32 cellular contexts compared by ENCODE assay signal in genomic region chr6:7691021-7691420, GRCh38. TPM values are rescaled to one million over a fixed set of nuclear protein-coding genes. Genes with fewer than 3 reads are reported as not detected.
"Had no signal": no experiment of that assay in that cellular context is flagged by ENCODE, and none has a peak within 500 bp of the region (broad histone marks: within the 10 kb centered on the region; RNA-seq: fewer than 3 reads in every experiment).

No MANE protein-coding gene starts in this region.

- H3K9me3 ChIP-seq: ascending aorta, heart left ventricle, left ventricle myocardium inferior, ovary, prostate gland, thoracic aorta, uterus had no signal

- H3K36me3 Mint-ChIP-seq: activated naive CD4-positive, alpha-beta T cell treated with anti-CD3 and anti-CD28 coated beads, Interleukin-2, amount 10 ng/mL, durations not matched to agents 7 days and 5 days; activated naive CD8-positive, alpha-beta T cell treated with anti-CD3 and anti-CD28 coated beads, Interleukin-2, amount 10 ng/mL, durations not matched to agents 7 days and 5 days; naive B cell; stimulated activated effector memory CD8-positive, alpha-beta T cell treated with anti-CD3 and anti-CD28 coated beads, Interleukin-12 subunit alpha, Interleukin-12 subunit beta, amount 100 ng/mL, for 72 hours; type B pancreatic cell; WTC11 had no signal

- H3K27ac ChIP-seq: ascending aorta, brain microvascular endothelial cell, heart left ventricle, left ventricle myocardium inferior, ovary, prostate gland, thoracic aorta, uterus had no signal

- H3K27ac Mint-ChIP-seq: activated CD4-positive, alpha-beta memory T cell treated with anti-CD3 and anti-CD28 coated beads, Interleukin-2, amount 10 ng/mL, durations not matched to agents 7 days and 5 days; activated CD4-positive, alpha-beta T cell treated with anti-CD3 and anti-CD28 coated beads, Interleukin-2, amount 10 ng/mL, durations not matched to agents 7 days and 5 days; activated naive CD4-positive, alpha-beta T cell treated with anti-CD3 and anti-CD28 coated beads, Interleukin-2, amount 10 ng/mL, durations not matched to agents 7 days and 5 days; activated naive CD8-positive, alpha-beta T cell treated with anti-CD3 and anti-CD28 coated beads, Interleukin-2, amount 10 ng/mL, durations not matched to agents 7 days and 5 days; activated T-cell treated with anti-CD3 and anti-CD28 coated beads, Interleukin-2, amount 50 U/mL, for 24 hours; stimulated activated effector memory CD8-positive, alpha-beta T cell treated with anti-CD3 and anti-CD28 coated beads, Interleukin-12 subunit alpha, Interleukin-12 subunit beta, amount 100 ng/mL, for 72 hours; stimulated activated naive CD8-positive, alpha-beta T cell treated with anti-CD3 and anti-CD28 coated beads, Interleukin-15, Interleukin-2, amounts not matched to agents 100 ng/mL and 50 ng/mL, for 24 hours; T-helper 17 cell; type B pancreatic cell; WTC11 had no signal

- H3K36me3 ChIP-seq: ascending aorta, brain microvascular endothelial cell, heart left ventricle, left ventricle myocardium inferior, ovary, prostate gland, thoracic aorta, uterus had no signal

- H3K4me1 Mint-ChIP-seq: activated CD4-positive, alpha-beta memory T cell treated with anti-CD3 and anti-CD28 coated beads, Interleukin-2, amount 10 ng/mL, durations not matched to agents 7 days and 5 days; activated CD4-positive, alpha-beta T cell treated with anti-CD3 and anti-CD28 coated beads, Interleukin-2, amount 10 ng/mL, durations not matched to agents 7 days and 5 days; activated naive CD4-positive, alpha-beta T cell treated with anti-CD3 and anti-CD28 coated beads, Interleukin-2, amount 10 ng/mL, durations not matched to agents 7 days and 5 days; activated naive CD8-positive, alpha-beta T cell treated with anti-CD3 and anti-CD28 coated beads, Interleukin-2, amount 10 ng/mL, durations not matched to agents 7 days and 5 days; naive B cell; stimulated activated effector memory CD8-positive, alpha-beta T cell treated with anti-CD3 and anti-CD28 coated beads, Interleukin-12 subunit alpha, Interleukin-12 subunit beta, amount 100 ng/mL, for 72 hours; T-helper 17 cell had no signal

- DNase-seq: activated CD4-positive, alpha-beta memory T cell treated with anti-CD3 and anti-CD28 coated beads, Interleukin-2, amount 10 ng/mL, durations not matched to agents 7 days and 5 days; activated CD4-positive, alpha-beta T cell treated with anti-CD3 and anti-CD28 coated beads for 1 hour; activated CD4-positive, alpha-beta T cell treated with anti-CD3 and anti-CD28 coated beads, Interleukin-2, amount 10 ng/mL, durations not matched to agents 7 days and 5 days; activated CD8-positive, alpha-beta memory T cell treated with anti-CD3 and anti-CD28 coated beads, Interleukin-2, amount 50 U/mL, for 48 hours; activated gamma-delta T cell; activated naive CD4-positive, alpha-beta T cell treated with anti-CD3 and anti-CD28 coated beads, Interleukin-2, amount 10 ng/mL, durations not matched to agents 7 days and 5 days; activated naive CD8-positive, alpha-beta T cell treated with anti-CD3 and anti-CD28 coated beads, Interleukin-2, amount 10 ng/mL, durations not matched to agents 7 days and 5 days; activated T-cell treated with anti-CD3 and anti-CD28 coated beads, Interleukin-2, amount 50 U/mL, for 24 hours; brain microvascular endothelial cell; central memory CD4-positive, alpha-beta T cell; dermis blood vessel endothelial cell; effector CD4-positive, alpha-beta T cell; erythroblast; heart left ventricle; left ventricle myocardium inferior; naive B cell; ovary; retina; stimulated activated CD4-positive, alpha-beta T cell treated with anti-CD3 and anti-CD28 coated beads, Interleukin-4, amount 100 ng/mL, for 24 hours; T-helper 17 cell; T1000; uterus had no signal

- H3K4me3 ChIP-seq: ascending aorta, heart left ventricle, left ventricle myocardium inferior, lung, ovary, prostate gland, skin epidermis, thoracic aorta, uterus had no signal

- H3K9me3 Mint-ChIP-seq: activated CD4-positive, alpha-beta memory T cell treated with anti-CD3 and anti-CD28 coated beads, Interleukin-2, amount 10 ng/mL, durations not matched to agents 7 days and 5 days; activated CD4-positive, alpha-beta T cell treated with anti-CD3 and anti-CD28 coated beads, Interleukin-2, amount 10 ng/mL, durations not matched to agents 7 days and 5 days; activated naive CD4-positive, alpha-beta T cell treated with anti-CD3 and anti-CD28 coated beads, Interleukin-2, amount 10 ng/mL, durations not matched to agents 7 days and 5 days; activated naive CD8-positive, alpha-beta T cell treated with anti-CD3 and anti-CD28 coated beads, Interleukin-2, amount 10 ng/mL, durations not matched to agents 7 days and 5 days; activated T-cell treated with anti-CD3 and anti-CD28 coated beads, Interleukin-2, amount 50 U/mL, for 24 hours; naive B cell; stimulated activated effector memory CD8-positive, alpha-beta T cell treated with anti-CD3 and anti-CD28 coated beads, Interleukin-12 subunit alpha, Interleukin-12 subunit beta, amount 100 ng/mL, for 72 hours; stimulated activated naive CD8-positive, alpha-beta T cell treated with anti-CD3 and anti-CD28 coated beads, Interleukin-15, Interleukin-2, amounts not matched to agents 100 ng/mL and 50 ng/mL, for 24 hours; WTC11 had no signal

- H3K27me3 ChIP-seq: ascending aorta, brain microvascular endothelial cell, ovary, uterus had no signal

- FAIRE-seq: islet of Langerhans had no signal

- ATAC-seq: heart left ventricle, T-helper 17 cell had no signal

- H3K4me3 Mint-ChIP-seq: activated CD4-positive, alpha-beta memory T cell treated with anti-CD3 and anti-CD28 coated beads, Interleukin-2, amount 10 ng/mL, durations not matched to agents 7 days and 5 days; activated CD4-positive, alpha-beta T cell treated with anti-CD3 and anti-CD28 coated beads, Interleukin-2, amount 10 ng/mL, durations not matched to agents 7 days and 5 days; activated naive CD4-positive, alpha-beta T cell treated with anti-CD3 and anti-CD28 coated beads, Interleukin-2, amount 10 ng/mL, durations not matched to agents 7 days and 5 days; activated naive CD8-positive, alpha-beta T cell treated with anti-CD3 and anti-CD28 coated beads, Interleukin-2, amount 10 ng/mL, durations not matched to agents 7 days and 5 days; activated T-cell treated with anti-CD3 and anti-CD28 coated beads, Interleukin-2, amount 50 U/mL, for 24 hours; naive B cell; stimulated activated effector memory CD8-positive, alpha-beta T cell treated with anti-CD3 and anti-CD28 coated beads, Interleukin-12 subunit alpha, Interleukin-12 subunit beta, amount 100 ng/mL, for 72 hours; stimulated activated naive CD8-positive, alpha-beta T cell treated with anti-CD3 and anti-CD28 coated beads, Interleukin-15, Interleukin-2, amounts not matched to agents 100 ng/mL and 50 ng/mL, for 24 hours; T-helper 17 cell; type B pancreatic cell; WTC11 had no signal

- H3K4me1 ChIP-seq: ascending aorta, left ventricle myocardium inferior, prostate gland, uterus had no signal

RNA-seq across cellular contexts. Expression of gene BMP6, which starts 34.9 kb away (rescaled TPM):
- total RNA-seq: activated CD4-positive, alpha-beta memory T cell treated with anti-CD3 and anti-CD28 coated beads, Interleukin-2, amount 10 ng/mL, durations not matched to agents 7 days and 5 days; activated CD4-positive, alpha-beta T cell treated with anti-CD3 and anti-CD28 coated beads, Interleukin-2, amount 10 ng/mL, durations not matched to agents 7 days and 5 days; activated naive CD8-positive, alpha-beta T cell treated with anti-CD3 and anti-CD28 coated beads, Interleukin-2, amount 10 ng/mL, durations not matched to agents 7 days and 5 days had no signal
